ENCODE assay signal across 8 cellular contexts in genomic region chr15:80779658-80780415, GRCh38. TPM values are rescaled to one million over a fixed set of nuclear protein-coding genes. Genes with fewer than 3 reads are reported as not detected.
A peak's percentile ranks its signal among the peaks of the same experiment; 100 is the strongest.
DNase-seq lines count a peak whose midpoint lies in the region; ATAC-seq and TF ChIP-seq lines count a peak whose summit lies in the region.

No MANE protein-coding gene starts in this region.

- H3K27me3 Mint-ChIP-seq in activated naive CD4-positive, alpha-beta T cell treated with anti-CD3 and anti-CD28 coated beads for 36 hours (ENCODE audit: low read depth): peaks cover 25% of the 10 kb centered on the region
- H3K27me3 Mint-ChIP-seq in neural progenitor cell (ENCODE audit: insufficient read depth, low read depth): peaks cover 37% of the 10 kb centered on the region

- peaks cover 68% of the 10 kb centered on the region for H3K27me3 ChIP-seq in neural progenitor cell

- intact Hi-C loops in activated naive CD4-positive, alpha-beta T cell treated with anti-CD3 and anti-CD28 coated beads for 36 hours (cut with micrococcal nuclease): loop anchor here (1.0 to 10.0 kb wide), 3 partner anchors 75 to 193 kb away; no protein-coding TSS in a partner anchor

- peaks cover 6% of the 10 kb centered on the region for H3F3A ChIP-seq in neural progenitor cell (ENCODE audit: low read depth)

- TF ChIP-seq CTCF in neural progenitor cell (IDR thresholded peaks at IDR 0.05): no peak

- H3K36me3 Mint-ChIP-seq in activated naive CD4-positive, alpha-beta T cell treated with anti-CD3 and anti-CD28 coated beads for 36 hours (ENCODE audit: low read depth): no peaks in the 10 kb centered on the region
- H3K36me3 Mint-ChIP-seq in neural progenitor cell: no peaks in the 10 kb centered on the region

- ATAC-seq in GM18867 (IDR thresholded peaks at IDR 0.05; ENCODE audit: unreplicated experiment) (no peak), HG03457 (IDR thresholded peaks at IDR 0.05; ENCODE audit: unreplicated experiment) (no peak)

- H3K9me3 Mint-ChIP-seq in activated naive CD4-positive, alpha-beta T cell treated with anti-CD3 and anti-CD28 coated beads for 36 hours: no peaks in the 10 kb centered on the region
- no peaks in the 10 kb centered on the region for H3K9me3 Mint-ChIP-seq in neural progenitor cell

- H4K20me1 ChIP-seq in neural progenitor cell (ENCODE audit: low read depth): peaks cover 13% of the 10 kb centered on the region

- H3K9ac ChIP-seq in neural progenitor cell: no peak overlapping the region

- CTCF ChIA-PET in activated naive CD4-positive, alpha-beta T cell treated with anti-CD3 and anti-CD28 coated beads for 36 hours (lab: Charles Lee): interaction anchor here (0.6 to 2.5 kb wide), 12 partner anchors 26 to 331 kb away, joined by 3 to 19 read pairs (median 3); no protein-coding TSS in a partner anchor

- no peak overlapping the region for H2AFZ ChIP-seq in neural progenitor cell (replicated peaks)

- H3K79me2 ChIP-seq in neural progenitor cell (ENCODE audit: low read depth): no peaks in the 10 kb centered on the region

- peaks cover 9% of the 10 kb centered on the region for H3K4me1 ChIP-seq in neural progenitor cell

- no peaks in the 10 kb centered on the region for H3K9me3 ChIP-seq in neural progenitor cell (ENCODE audit: low read depth)

- H3K27ac Mint-ChIP-seq in activated naive CD4-positive, alpha-beta T cell treated with anti-CD3 and anti-CD28 coated beads for 36 hours: no peak overlapping the region
- H3K27ac Mint-ChIP-seq in neural progenitor cell: no peak overlapping the region

- H3K4me3 ChIP-seq in neural progenitor cell: peak overlapping the region; percentile 64

- H3K4me2 ChIP-seq in neural progenitor cell: peak overlapping the region; percentile 97

- DNase-seq in activated naive CD4-positive, alpha-beta T cell treated with anti-CD3 and anti-CD28 coated beads for 36 hours: no peak
- no peak for DNase-seq in activated naive CD4-positive, alpha-beta T cell treated with anti-CD3 and anti-CD28 coated beads, Interleukin-2, amount 50 U/mL, for 16 hours
- DNase-seq in SHP77 treated with DMSO at 0.1 percent for 48 hours (lab: John Stamatoyannopoulos, UW) (peak; percentile 15), fibroblast of peridontal ligament (ENCODE audit: extremely low read depth) (peak; percentile 18), neural progenitor cell (ENCODE audit: low spot score) (peak; percentile 51)
- DNase-seq in activated CD4-positive, alpha-beta T cell treated with anti-CD3 and anti-CD28 coated beads for 48 hours: no peak

- H3K4me3 Mint-ChIP-seq in activated naive CD4-positive, alpha-beta T cell treated with anti-CD3 and anti-CD28 coated beads for 36 hours: peak overlapping the region; percentile 61
- peak overlapping the region; percentile 87 for H3K4me3 Mint-ChIP-seq in neural progenitor cell

- H3K36me3 ChIP-seq in neural progenitor cell: no peaks in the 10 kb centered on the region

- H3K4me1 Mint-ChIP-seq in activated naive CD4-positive, alpha-beta T cell treated with anti-CD3 and anti-CD28 coated beads for 36 hours (ENCODE audit: low read depth): peaks cover 21% of the 10 kb centered on the region
- H3K4me1 Mint-ChIP-seq in neural progenitor cell: peaks cover 7% of the 10 kb centered on the region

- H3K27ac ChIP-seq in neural progenitor cell: no peak overlapping the region

RNA-seq across cellular contexts. Expression of gene CEMIP, which starts 0.7 kb away (rescaled TPM):
- total RNA-seq in activated naive CD4-positive, alpha-beta T cell treated with anti-CD3 and anti-CD28 coated beads for 36 hours: not detected
- 0.03 TPM in 1 of 2 replicates, not detected in the other for total RNA-seq in neural progenitor cell (ENCODE audit: low replicate concordance)

Comparison
In these comparisons a context has a peak if more than half of its experiments do, and no peak if none do; other contexts are left out.
1. DNase-seq: peak in SHP77 treated with DMSO at 0.1 percent for 48 hours (single experiment), fibroblast of peridontal ligament (single experiment) and neural progenitor cell (single experiment); none in activated naive CD4-positive, alpha-beta T cell treated with anti-CD3 and anti-CD28 coated beads for 36 hours (single experiment), activated naive CD4-positive, alpha-beta T cell treated with anti-CD3 and anti-CD28 coated beads, Interleukin-2, amount 50 U/mL, for 16 hours (single experiment) and activated CD4-positive, alpha-beta T cell treated with anti-CD3 and anti-CD28 coated beads for 48 hours (single experiment).